In genomic region chr18:58896734-58897508, GRCh38 we compare ENCODE assay signal across 11 cellular contexts. TPM values are rescaled to one million over a fixed set of nuclear protein-coding genes. Genes with fewer than 3 reads are reported as not detected.
DNase-seq lines count a peak whose midpoint lies in the region; ATAC-seq, FAIRE-seq and TF ChIP-seq lines count a peak whose summit lies in the region.
"Had no signal": no experiment of that assay in that cellular context is flagged by ENCODE, and none has a peak within 500 bp of the region (broad histone marks: within the 10 kb centered on the region; RNA-seq: fewer than 3 reads in every experiment).

No MANE protein-coding gene starts in this region.

- no peak overlapping the region for H3K4me3 Mint-ChIP-seq in astrocyte (ENCODE audit: unreplicated experiment)

- ATAC-seq in HG03442 (IDR thresholded peaks at IDR 0.05; ENCODE audit: unreplicated experiment) (peak; percentile 36), Right ventricle myocardium superior (ENCODE audit: poor library complexity) (no peak)

- peaks cover 7% of the 10 kb centered on the region for H3K36me3 ChIP-seq in astrocyte (ENCODE audit: insufficient read depth, low read length)
- peaks cover 0 to 21% (median 0%) of the 10 kb centered on the region in 6 donors for H3K36me3 ChIP-seq in spleen
- H3K36me3 ChIP-seq: Peyer's patch had no signal

- in situ Hi-C loops in ACHN (cut with HindIII; ENCODE audit: low pct_ligation_motif_present, low pct_unique_long_range_greater_than_20kb, low sequenced_read_pairs), result no loop called here

- no peak for TF ChIP-seq POLR2A in spleen (IDR thresholded peaks at IDR 0.05)

- no peak overlapping the region for H2AFZ ChIP-seq in astrocyte (ENCODE audit: low read depth, low read length)

- H3K9me3 Mint-ChIP-seq in astrocyte (ENCODE audit: unreplicated experiment), result no peaks in the 10 kb centered on the region

- peaks cover 18% of the 10 kb centered on the region for H3K36me3 Mint-ChIP-seq in astrocyte (ENCODE audit: low read depth, unreplicated experiment)

- H3K9ac ChIP-seq in astrocyte (ENCODE audit: low read length), result peak overlapping the region; percentile 10

- H3K27ac ChIP-seq in astrocyte (ENCODE audit: low read depth, low read length) (no peak overlapping the region), spleen (peak overlapping the region in 7 of 8 donors; percentile 35 to 63 (median 57))
- H3K27ac ChIP-seq: sigmoid colon had no signal

- peaks cover 69% of the 10 kb centered on the region for H4K20me1 ChIP-seq in astrocyte (ENCODE audit: insufficient read depth, low read length)

- TF ChIP-seq CTCF in astrocyte (IDR thresholded peaks at IDR 0.05; ENCODE audit: insufficient read depth, low read depth, low read length) (no peak), spleen (IDR thresholded peaks at IDR 0.05 in 8 of 11, conservative IDR thresholded peaks at IDR 0.05 in 3 of 11) (no peak)

- H3K4me1 Mint-ChIP-seq in astrocyte (ENCODE audit: low read depth, unreplicated experiment), result peaks cover 41% of the 10 kb centered on the region

- no peak overlapping the region for H3K27ac Mint-ChIP-seq in astrocyte (ENCODE audit: unreplicated experiment)

- H3K4me3 ChIP-seq in astrocyte (ENCODE audit: insufficient read depth, low read depth, low read length) (no peak overlapping the region), spleen (peak overlapping the region in 2 of 8 donors; percentile 16 to 51)
- H3K4me3 ChIP-seq: Peyer's patch, sigmoid colon had no signal

- DNase-seq in GM18507 (ENCODE audit: extremely low spot score, insufficient read length, low read depth) (no peak), astrocyte (ENCODE audit: low read depth) (no peak), spleen (no peak), ACHN (no peak), DMS53 (lab: John Stamatoyannopoulos, UW) (no peak), AG08396 (ENCODE audit: low spot score) (no peak), Right ventricle myocardium superior (no peak)
- DNase-seq: aorta, sigmoid colon had no signal

- H3K9me3 ChIP-seq in astrocyte (ENCODE audit: insufficient read depth, low read depth, low read length) (no peaks in the 10 kb centered on the region), spleen (no peaks in the 10 kb centered on the region)
- H3K9me3 ChIP-seq: Peyer's patch, sigmoid colon had no signal

- no peaks in the 10 kb centered on the region for H3K27me3 Mint-ChIP-seq in astrocyte (ENCODE audit: low read depth, unreplicated experiment)

- FAIRE-seq in GM18507 (lab: Jason Lieb, UNC) (peak; percentile 31), astrocyte (lab: Jason Lieb, UNC) (no peak)

- H3K27me3 ChIP-seq in astrocyte (ENCODE audit: insufficient read depth, low read length) (no peaks in the 10 kb centered on the region), spleen (replicated peaks in 1 of 7) (no peaks in the 10 kb centered on the region)
- H3K27me3 ChIP-seq: Peyer's patch, sigmoid colon had no signal

- peaks cover 97% of the 10 kb centered on the region for H3K79me2 ChIP-seq in astrocyte (ENCODE audit: insufficient read depth, low read length)

- 61 to 73% (median 71%) methylated on average over 8 of the region's 8 CpGs for WGBS in spleen, 5 donors

- H3K4me1 ChIP-seq in astrocyte (ENCODE audit: insufficient read depth, low read length) (peaks cover 7% of the 10 kb centered on the region), spleen (peaks cover 13 to 78% (median 46%) of the 10 kb centered on the region in 6 donors)
- H3K4me1 ChIP-seq: Peyer's patch had no signal

- intact Hi-C loops in spleen (cut with DNase I; ENCODE audit: low total_unique reads) (loop anchor here (10.0 kb wide), 1 partner anchor 112 kb away; no protein-coding TSS in a partner anchor), Right ventricle myocardium superior (cut with DNase I) (no loop called here)

- H3K4me2 ChIP-seq in astrocyte (ENCODE audit: low read length), result no peak overlapping the region

RNA-seq across cellular contexts. Expression of gene ZNF532, which starts 32.2 kb away (rescaled TPM):
- total RNA-seq in astrocyte (128 and 135 TPM in 2 replicates), spleen (10 to 100 TPM; 40.0 to 64.8 (median 47.2) TPM), Right ventricle myocardium superior (53.3 TPM)
- polyA plus RNA-seq in spleen, result 10 to 100 TPM in 1 of 3 donors, 1 to 10 TPM in 2; 5.2 to 12.1 (median 9.8) TPM
